ENCODE assay signal across 8 cellular contexts in the genomic region with DNA sequence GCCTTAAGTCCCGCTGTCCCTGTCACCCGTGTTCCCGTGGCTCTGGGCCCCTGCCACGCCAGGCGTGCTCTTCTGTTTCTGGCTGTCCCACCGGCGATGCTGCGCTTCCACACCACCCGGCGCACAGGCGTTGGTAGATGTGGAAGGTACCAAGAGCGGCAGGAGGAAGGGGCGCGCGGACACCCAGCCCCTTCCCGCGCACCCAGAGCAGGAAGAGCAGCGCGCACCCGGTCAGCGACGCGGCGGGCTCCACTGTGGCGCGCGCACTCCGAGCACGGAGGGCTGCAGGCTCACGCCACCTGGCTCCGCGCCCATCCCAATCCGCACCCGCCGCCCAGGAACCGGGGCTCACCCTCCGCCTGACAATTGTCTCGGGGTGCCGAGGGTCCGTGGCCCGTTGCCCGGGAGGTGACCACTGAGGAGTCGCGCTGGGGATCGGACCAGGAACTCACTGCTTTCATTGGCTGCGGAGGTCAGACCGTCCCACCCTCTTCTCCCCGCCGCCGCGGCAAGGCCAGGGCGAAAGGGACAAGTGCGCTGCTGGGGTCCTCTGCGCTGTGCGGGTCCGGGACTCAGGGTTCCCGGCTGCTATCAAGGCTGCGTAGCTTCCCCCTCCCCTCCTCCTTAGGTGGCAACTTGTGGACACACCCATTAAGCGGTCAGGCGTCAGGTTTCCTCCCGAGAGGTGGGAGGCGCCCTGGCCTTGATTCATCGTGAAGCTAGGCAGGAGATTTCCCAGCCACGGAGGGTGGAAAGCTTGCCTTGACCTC.
DNase-seq lines count a peak whose midpoint lies in the region; ATAC-seq and TF ChIP-seq lines count a peak whose summit lies in the region.

No MANE protein-coding gene starts in this region.

- no peaks in the 10 kb centered on the region for H3K9me3 ChIP-seq in naive thymus-derived CD4-positive, alpha-beta T cell (ENCODE audit: control insufficient read depth in 2 of 3, low read length in 3 of 3)

- CTCF ChIA-PET in naive thymus-derived CD4-positive, alpha-beta T cell (lab: Charles Lee) = no interaction called here

- H3K27ac Mint-ChIP-seq in activated T-cell treated with anti-CD3 and anti-CD28 coated beads, Interleukin-2, amount 50 U/mL, for 24 hours = no peak overlapping the region
- H3K27ac Mint-ChIP-seq in naive thymus-derived CD4-positive, alpha-beta T cell = peak overlapping the region in 2 of 9 donors; percentile 52 to 62

- intact Hi-C loops in Right ventricle myocardium inferior (cut with DNase I) (no loop called here), cardiac septum (cut with DNase I) (no loop called here)
- intact Hi-C loops in naive thymus-derived CD4-positive, alpha-beta T cell (cut with micrococcal nuclease) = no loop called here

- no peak for DNase-seq in Right ventricle myocardium inferior (ENCODE audit: missing footprints)
- DNase-seq in cardiac septum (ENCODE audit: low spot score) = no peak
- DNase-seq in NCI-H510A treated with DMSO at 0.1 percent for 48 hours (lab: John Stamatoyannopoulos, UW) = peak; percentile 52
- peak; percentile 48 for DNase-seq in activated T-cell treated with anti-CD3 and anti-CD28 coated beads, Interleukin-2, amount 50 U/mL, for 24 hours
- DNase-seq in fibroblast of the aortic adventitia (ENCODE audit: low read depth) = peak; percentile 22
- no peak for DNase-seq in naive thymus-derived CD4-positive, alpha-beta T cell
- DNase-seq in HT-29 (ENCODE audit: low spot score) = no peak

- H3K27me3 ChIP-seq in naive thymus-derived CD4-positive, alpha-beta T cell (ENCODE audit: control insufficient read depth in 2 of 2, insufficient read depth in 2 of 2, low read length in 2 of 2) = no peaks in the 10 kb centered on the region

- H3K4me3 ChIP-seq in fibroblast of the aortic adventitia (ENCODE audit: low read depth, low read length) = peak overlapping the region; percentile 66
- peak overlapping the region; percentile 50 for H3K4me3 ChIP-seq in naive thymus-derived CD4-positive, alpha-beta T cell (ENCODE audit: low read length)

- ATAC-seq in Right ventricle myocardium inferior (peak; percentile 77), HG03103 (IDR thresholded peaks at IDR 0.05; ENCODE audit: low read depth, unreplicated experiment) (peak; percentile 64)
- ATAC-seq in naive thymus-derived CD4-positive, alpha-beta T cell = peak; percentile 55

- no peaks in the 10 kb centered on the region for H3K36me3 Mint-ChIP-seq in activated T-cell treated with anti-CD3 and anti-CD28 coated beads, Interleukin-2, amount 50 U/mL, for 24 hours (ENCODE audit: low read depth)
- no peaks in the 10 kb centered on the region for H3K36me3 Mint-ChIP-seq in naive thymus-derived CD4-positive, alpha-beta T cell

- H3K9me3 Mint-ChIP-seq in activated T-cell treated with anti-CD3 and anti-CD28 coated beads, Interleukin-2, amount 50 U/mL, for 24 hours = no peaks in the 10 kb centered on the region
- peaks cover 0 to 12% (median 0%) of the 10 kb centered on the region in 11 donors for H3K9me3 Mint-ChIP-seq in naive thymus-derived CD4-positive, alpha-beta T cell

- H3K4me3 Mint-ChIP-seq in activated T-cell treated with anti-CD3 and anti-CD28 coated beads, Interleukin-2, amount 50 U/mL, for 24 hours = peak overlapping the region; percentile 79
- H3K4me3 Mint-ChIP-seq in naive thymus-derived CD4-positive, alpha-beta T cell = peak overlapping the region in 9 of 10 donors; percentile 32 to 89 (median 69)

- peaks cover 22% of the 10 kb centered on the region for H3K27me3 Mint-ChIP-seq in activated T-cell treated with anti-CD3 and anti-CD28 coated beads, Interleukin-2, amount 50 U/mL, for 24 hours
- peaks cover 20 to 34% (median 32%) of the 10 kb centered on the region in 5 donors for H3K27me3 Mint-ChIP-seq in naive thymus-derived CD4-positive, alpha-beta T cell

- peaks cover 11% of the 10 kb centered on the region for H3K4me1 Mint-ChIP-seq in activated T-cell treated with anti-CD3 and anti-CD28 coated beads, Interleukin-2, amount 50 U/mL, for 24 hours (ENCODE audit: low read depth)
- H3K4me1 Mint-ChIP-seq in naive thymus-derived CD4-positive, alpha-beta T cell = peaks cover 0 to 10% (median 4%) of the 10 kb centered on the region in 7 donors

- no peaks in the 10 kb centered on the region for H3K36me3 ChIP-seq in naive thymus-derived CD4-positive, alpha-beta T cell (ENCODE audit: control insufficient read depth in 2 of 3, insufficient read depth in 3 of 3, low read length in 3 of 3)

- no peak overlapping the region for H3K27ac ChIP-seq in naive thymus-derived CD4-positive, alpha-beta T cell (ENCODE audit: low read depth, low read length)

- no peaks in the 10 kb centered on the region for H3K4me1 ChIP-seq in naive thymus-derived CD4-positive, alpha-beta T cell (ENCODE audit: control insufficient read depth in 2 of 2, insufficient read depth in 2 of 2, low read length in 2 of 2)

- POLR2A ChIA-PET in naive thymus-derived CD4-positive, alpha-beta T cell (lab: Charles Lee) = no interaction called here

- no peak for TF ChIP-seq CTCF in fibroblast of the aortic adventitia (IDR thresholded peaks at IDR 0.05; ENCODE audit: insufficient read depth, low read length)

Comparison
In these comparisons a context has a peak if more than half of its experiments do, and no peak if none do; other contexts are left out.
1. DNase-seq: peak in NCI-H510A treated with DMSO at 0.1 percent for 48 hours (single experiment), activated T-cell treated with anti-CD3 and anti-CD28 coated beads, Interleukin-2, amount 50 U/mL, for 24 hours (single experiment) and fibroblast of the aortic adventitia (single experiment); none in Right ventricle myocardium inferior (single experiment), cardiac septum (single experiment), naive thymus-derived CD4-positive, alpha-beta T cell (0 of 9) and HT-29 (single experiment).
2. Peak in every context shown above with its lines, with median percentiles within 50 percentile points of each other: ATAC-seq.